14 cellular contexts compared by ENCODE assay signal in the genomic region with DNA sequence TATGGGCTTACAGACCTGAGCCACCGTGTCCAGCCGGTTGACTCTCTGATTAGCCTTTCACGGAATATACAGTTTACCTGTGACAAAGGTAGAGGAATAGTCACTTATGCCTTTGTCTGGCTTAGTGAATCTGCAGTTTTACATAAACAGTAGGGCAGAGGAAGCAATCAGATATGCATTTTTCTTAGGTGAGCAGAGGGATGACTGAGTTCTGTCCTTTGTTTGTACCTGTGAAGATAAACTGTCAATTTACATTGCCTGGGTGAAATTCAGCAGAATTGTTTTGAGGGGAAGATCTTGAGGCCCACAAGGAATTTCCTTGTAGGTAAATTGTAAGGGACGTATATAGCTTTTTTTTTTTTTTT. TPM values are rescaled to one million over a fixed set of nuclear protein-coding genes. Genes with fewer than 3 reads are reported as not detected.
A peak's percentile ranks its signal among the peaks of the same experiment; 100 is the strongest.
DNase-seq lines count a peak whose midpoint lies in the region; ATAC-seq, FAIRE-seq and TF ChIP-seq lines count a peak whose summit lies in the region.
"Had no signal": no experiment of that assay in that cellular context is flagged by ENCODE, and none has a peak within 500 bp of the region (broad histone marks: within the 10 kb centered on the region; RNA-seq: fewer than 3 reads in every experiment).

No MANE protein-coding gene starts in this region.

- intact Hi-C loops in K562 (cut with micrococcal nuclease), result no loop called here

- H3K9me3 ChIP-seq in CD8-positive, alpha-beta memory T cell (ENCODE audit: low read length), result no peaks in the 10 kb centered on the region
- H3K9me3 ChIP-seq in Loucy (ENCODE audit: insufficient read depth, low read depth, low read length) (no peaks in the 10 kb centered on the region), K562 (replicated peaks; ENCODE audit: control insufficient read depth, insufficient read depth, low read depth, low read length) (no peaks in the 10 kb centered on the region), gastroesophageal sphincter (no peaks in the 10 kb centered on the region)
- H3K9me3 ChIP-seq: SJSA1 had no signal

- no peak for DNase-seq in CD8-positive, alpha-beta memory T cell
- no peak for DNase-seq in K562 (ENCODE audit: extremely low read depth in 1 of 4, low spot score in 3 of 4)
- DNase-seq in osteocyte (ENCODE audit: extremely low spot score, unreplicated experiment), result no peak
- no peak for DNase-seq in GM20000 (ENCODE audit: low spot score)
- DNase-seq: aorta, DMS79, Kasumi-1, NCI-H226 had no signal

- 0 out of 2 replicates have a peak, but pooled peaks cover 8% of the 10 kb centered on the region for H3F3A ChIP-seq in Loucy (ENCODE audit: low read depth)

- H2AFZ ChIP-seq in Loucy (ENCODE audit: low read length), result no peak overlapping the region
- no peak overlapping the region for H2AFZ ChIP-seq in K562 (ENCODE audit: low read depth, low read length)

- TF ChIP-seq EP300 in K562 (IDR thresholded peaks at IDR 0.05; ENCODE audit: low read length), result no peak
- TF ChIP-seq EP300 in gastroesophageal sphincter (IDR thresholded peaks at IDR 0.05), result no peak

- TF ChIP-seq CTCF in Loucy (conservative IDR thresholded peaks at IDR 0.05; ENCODE audit: low read length) (no peak), K562 (IDR thresholded peaks at IDR 0.05 in 2 of 3, conservative IDR thresholded peaks at IDR 0.05 in 1 of 3; ENCODE audit: insufficient read depth in 2 of 3, low read depth in 1 of 3, low read length in 3 of 3) (no peak), osteocyte (IDR thresholded peaks at IDR 0.05) (no peak), gastroesophageal sphincter (IDR thresholded peaks at IDR 0.05) (no peak), GM20000 (IDR thresholded peaks at IDR 0.05; ENCODE audit: extremely low read depth, missing control alignments) (no peak)

- no peak for TF ChIP-seq POLR2A in K562 (conservative IDR thresholded peaks at IDR 0.05)
- no peak for TF ChIP-seq POLR2A in gastroesophageal sphincter (IDR thresholded peaks at IDR 0.05)

- POLR2A ChIA-PET in CD8-positive, alpha-beta memory T cell (lab: Charles Lee), result interaction anchor here (3.9 kb wide), 1 partner anchor 10 kb away, joined by 62 read pairs; the partner anchor contains the start of gene EDEM1
- POLR2A ChIA-PET in K562 (lab: Yijun Ruan, JAX), result interaction anchor here (0.6 to 4.3 kb wide), 5 partner anchors 12 to 67 kb away, joined by 3 to 33 read pairs (median 3); partner anchors contain the start of gene EDEM1

- CTCF ChIA-PET in CD8-positive, alpha-beta memory T cell (lab: Charles Lee), result interaction anchor here (3.8 kb wide), 1 partner anchor 74 kb away, joined by 13 read pairs; the partner anchor contains the start of gene ARL8B
- CTCF ChIA-PET in K562 (lab: Yijun Ruan, JAX; ENCODE audit: low intra/inter-chr PET ratio), result no interaction called here

- H3K4me3 ChIP-seq in CD8-positive, alpha-beta memory T cell (ENCODE audit: low read length), result no peak overlapping the region
- H3K4me3 ChIP-seq in Loucy (ENCODE audit: low read length, poor library complexity, severe bottlenecking) (no peak overlapping the region), K562 (no peak overlapping the region), gastroesophageal sphincter (no peak overlapping the region)
- H3K4me3 ChIP-seq: SJSA1 had no signal

- H4K20me1 ChIP-seq in Loucy (ENCODE audit: insufficient read depth, low read length, poor library complexity, severe bottlenecking), result peaks cover 27% of the 10 kb centered on the region
- H4K20me1 ChIP-seq in K562 (replicated peaks; ENCODE audit: control insufficient read depth, insufficient read depth, low read length), result 0 out of 2 replicates have a peak, but pooled peaks cover 4% of the 10 kb centered on the region

- peaks cover 64 to 83% (median 79%) of the 10 kb centered on the region in 3 donors for H3K4me1 Mint-ChIP-seq in CD8-positive, alpha-beta memory T cell
- peaks cover 49% of the 10 kb centered on the region for H3K4me1 Mint-ChIP-seq in osteocyte (ENCODE audit: unreplicated experiment)
- H3K4me1 Mint-ChIP-seq: nephron had no signal

- FAIRE-seq in K562 (lab: Jason Lieb, UNC), result no peak

- H3K4me2 ChIP-seq in Loucy (ENCODE audit: low read depth, low read length, poor library complexity, severe bottlenecking), result peak overlapping the region; percentile 57
- no peak overlapping the region for H3K4me2 ChIP-seq in K562 (ENCODE audit: insufficient read depth, low read length)

- no peaks in the 10 kb centered on the region for H3K9me3 Mint-ChIP-seq in CD8-positive, alpha-beta memory T cell
- no peaks in the 10 kb centered on the region for H3K9me3 Mint-ChIP-seq in osteocyte (ENCODE audit: unreplicated experiment)
- H3K9me3 Mint-ChIP-seq: nephron had no signal

- H3K4me1 ChIP-seq in CD8-positive, alpha-beta memory T cell (ENCODE audit: insufficient read depth, low read length), result peaks cover 68% of the 10 kb centered on the region
- H3K4me1 ChIP-seq in Loucy (ENCODE audit: insufficient read depth, low read length, poor library complexity, severe bottlenecking) (peaks cover 56% of the 10 kb centered on the region), K562 (replicated peaks in 1 of 2; ENCODE audit: control insufficient read depth in 2 of 2, insufficient read depth in 2 of 2, low read length in 2 of 2) (peaks cover 0 to 50% of the 10 kb centered on the region in 2 experiments; a peak in 4 of 5 replicates), gastroesophageal sphincter (peaks cover 3 to 47% (median 13%) of the 10 kb centered on the region in 3 donors)

- ATAC-seq in K562, result no peak
- ATAC-seq in gastroesophageal sphincter, result no peak
- ATAC-seq in GM19351 (IDR thresholded peaks at IDR 0.05; ENCODE audit: unreplicated experiment), result no peak
- ATAC-seq in HG02970 (IDR thresholded peaks at IDR 0.05; ENCODE audit: low FRiP score, unreplicated experiment), result no peak

- peaks cover 4 to 65% (median 29%) of the 10 kb centered on the region in 3 donors for H3K36me3 Mint-ChIP-seq in CD8-positive, alpha-beta memory T cell
- H3K36me3 Mint-ChIP-seq in osteocyte (ENCODE audit: unreplicated experiment), result peaks cover 48% of the 10 kb centered on the region

- TF ChIP-seq RAD21 in K562 (CRISPR knock-in tag; conservative IDR thresholded peaks at IDR 0.05 in 1 of 2, IDR thresholded peaks at IDR 0.05 in 1 of 2), result no peak

- peak overlapping the region; percentile 12 for H3K27ac ChIP-seq in CD8-positive, alpha-beta memory T cell (ENCODE audit: low read depth, low read length)
- peak overlapping the region; percentile 50; the same call in 1 of the 3 replicates for H3K27ac ChIP-seq in K562 (ENCODE audit: extremely low read depth, low read depth, low read length)
- no peak overlapping the region for H3K27ac ChIP-seq in gastroesophageal sphincter
- H3K27ac ChIP-seq: SJSA1 had no signal

- H3K9ac ChIP-seq in Loucy (ENCODE audit: low read depth, low read length, poor library complexity, severe bottlenecking), result peak overlapping the region; percentile 44
- H3K9ac ChIP-seq in K562 (ENCODE audit: insufficient read depth in 1 of 2, low read depth in 2 of 2, low read length in 2 of 2), result peak overlapping the region in 1 of 2 experiments; percentile 32; a peak in 1 of 4 replicates

- H3K79me2 ChIP-seq in Loucy (ENCODE audit: insufficient read depth, low read length), result peaks cover 64% of the 10 kb centered on the region
- H3K79me2 ChIP-seq in K562 (ENCODE audit: control insufficient read depth, insufficient read depth, low read length), result peaks cover 15% of the 10 kb centered on the region; the same call in 2 of the 3 replicates

- H3K4me3 Mint-ChIP-seq in CD8-positive, alpha-beta memory T cell, result peak overlapping the region in 6 of 7 donors; percentile 15 to 77 (median 57)
- H3K4me3 Mint-ChIP-seq in osteocyte (ENCODE audit: unreplicated experiment), result no peak overlapping the region
- H3K4me3 Mint-ChIP-seq: nephron had no signal

- H3K36me3 ChIP-seq in CD8-positive, alpha-beta memory T cell (ENCODE audit: insufficient read depth, low read length), result peaks cover 36% of the 10 kb centered on the region
- H3K36me3 ChIP-seq in Loucy (ENCODE audit: insufficient read depth, low read length) (peaks cover 52% of the 10 kb centered on the region), K562 (ENCODE audit: control insufficient read depth, insufficient read depth, low read length) (peaks cover 61% of the 10 kb centered on the region), gastroesophageal sphincter (peaks cover 0 to 72% of the 10 kb centered on the region in 2 donors)

- WGBS in K562 (ENCODE audit: insufficient coverage, low coverage, missing lambda C conversion rate), result 75% methylated on average over 4 of the region's 4 CpGs
- 88 to 96% methylated on average over 3 to 4 of the region's 4 CpGs for WGBS in gastroesophageal sphincter (ENCODE audit: low coverage in 1 of 2), 2 donors

- H3K9me2 ChIP-seq in Loucy (replicated peaks; ENCODE audit: low read depth, low read length), result no peaks in the 10 kb centered on the region

- no TSS peak for BruUV-seq in K562 (replicated peaks; lab: Mats Ljungman, UMichigan)

- no peaks in the 10 kb centered on the region for H3K27me3 Mint-ChIP-seq in CD8-positive, alpha-beta memory T cell
- no peaks in the 10 kb centered on the region for H3K27me3 Mint-ChIP-seq in osteocyte (ENCODE audit: unreplicated experiment)

- H3K27me3 ChIP-seq in CD8-positive, alpha-beta memory T cell (ENCODE audit: insufficient read depth, low read length, poor library complexity, severe bottlenecking), result no peaks in the 10 kb centered on the region
- H3K27me3 ChIP-seq in Loucy (ENCODE audit: insufficient read depth, low read length, poor library complexity, severe bottlenecking), result no peaks in the 10 kb centered on the region
- H3K27me3 ChIP-seq in K562 (ENCODE audit: control insufficient read depth in 2 of 2, insufficient read depth in 2 of 2, low read length in 2 of 2), result no peaks in the 10 kb centered on the region
- no peaks in the 10 kb centered on the region for H3K27me3 ChIP-seq in gastroesophageal sphincter
- H3K27me3 ChIP-seq: SJSA1 had no signal

- H3K9me1 ChIP-seq in K562 (ENCODE audit: control insufficient read depth, insufficient read depth, low read length), result no peaks in the 10 kb centered on the region

- in situ Hi-C loops in K562 (cut with MboI), result no loop called here

- H3K27ac Mint-ChIP-seq in CD8-positive, alpha-beta memory T cell, result peak overlapping the region; percentile 81 to 99 (median 92)
- H3K27ac Mint-ChIP-seq in osteocyte (ENCODE audit: unreplicated experiment), result peak overlapping the region; percentile 92
- H3K27ac Mint-ChIP-seq: nephron had no signal

RNA-seq across cellular contexts. Expression of gene EDEM1, which starts 10.8 kb away (rescaled TPM):
- 100 to 1,000 TPM; 120 to 121 TPM for total RNA-seq in CD8-positive, alpha-beta memory T cell
- polyA plus RNA-seq in CD8-positive, alpha-beta memory T cell, result 39.7 TPM
- 59.6 and 88.6 TPM in 2 replicates for total RNA-seq in K562 (2011; cell fraction: chromatin; rRNA removed; ENCODE audit: low replicate concordance)
- 36.5 and 42.8 TPM in 2 replicates for total RNA-seq in K562 (2011; cell fraction: nucleolus; rRNA removed)
- 58.9 and 67.9 TPM in 2 replicates for total RNA-seq in K562 (2011; cell fraction: nucleoplasm; rRNA removed)
- total RNA-seq in K562 (2014; rRNA removed), result 9.3 and 17.9 TPM in 2 replicates
- 16.7 and 17.4 TPM in 2 replicates for total RNA-seq in K562 (2014; rRNA removed; fragmentation: Illumina TruSeq; extraction: Trizol)
- 11.5 and 14.3 TPM in 2 replicates for total RNA-seq in K562 (2015; rRNA removed; fragmentation: Illumina TruSeq; extraction: Trizol)
- total RNA-seq in K562 (2021), result 24.6 and 32.9 TPM in 2 replicates
- polyA plus RNA-seq in K562 (2011; rRNA removed), result 36.7 and 37.6 TPM in 2 replicates
- 18.1 and 21.2 TPM in 2 replicates for polyA plus RNA-seq in K562 (2011; cell fraction: cytosol; rRNA removed)
- polyA plus RNA-seq in K562 (2011; cell fraction: nucleus; rRNA removed), result 32.0 and 53.9 TPM in 2 replicates
- 9.6 and 20.6 TPM in 2 replicates for polyA plus RNA-seq in K562 (2012)
- polyA plus RNA-seq in K562 (2014; fragmentation: Illumina TruSeq; extraction: Trizol), result 12.8 and 13.9 TPM in 2 replicates
- polyA plus RNA-seq in K562 (2014; fragmentation: Nextera tagmentation; extraction: Ambion mirVana), result 1 to 10 TPM; 6.2 to 8.8 TPM
- polyA plus RNA-seq in K562 (2014; rRNA removed), result 15.2 and 20.7 TPM in 2 replicates
- polyA minus RNA-seq in K562 (2011; rRNA and poly(A)+ RNA removed), result 42.0 and 44.5 TPM in 2 replicates
- polyA minus RNA-seq in K562 (2011; cell fraction: cytosol; rRNA and poly(A)+ RNA removed), result 21.0 and 33.3 TPM in 2 replicates
- polyA minus RNA-seq in K562 (2011; cell fraction: nucleus; rRNA and poly(A)+ RNA removed), result 24.0 and 38.5 TPM in 2 replicates
- 42.1 and 45.9 TPM in 2 replicates for total RNA-seq in osteocyte
- total RNA-seq in gastroesophageal sphincter, result 10 to 100 TPM; 18.4 to 41.7 (median 35.8) TPM

Comparison
In these comparisons a context has a peak if more than half of its experiments do, and no peak if none do; other contexts are left out.
1. H3K27ac ChIP-seq: peak in CD8-positive, alpha-beta memory T cell (single experiment) and K562 (single experiment); none in gastroesophageal sphincter (0 of 4).